Comparison of ENCODE assay signal across 1 cellular context in the genomic region with DNA sequence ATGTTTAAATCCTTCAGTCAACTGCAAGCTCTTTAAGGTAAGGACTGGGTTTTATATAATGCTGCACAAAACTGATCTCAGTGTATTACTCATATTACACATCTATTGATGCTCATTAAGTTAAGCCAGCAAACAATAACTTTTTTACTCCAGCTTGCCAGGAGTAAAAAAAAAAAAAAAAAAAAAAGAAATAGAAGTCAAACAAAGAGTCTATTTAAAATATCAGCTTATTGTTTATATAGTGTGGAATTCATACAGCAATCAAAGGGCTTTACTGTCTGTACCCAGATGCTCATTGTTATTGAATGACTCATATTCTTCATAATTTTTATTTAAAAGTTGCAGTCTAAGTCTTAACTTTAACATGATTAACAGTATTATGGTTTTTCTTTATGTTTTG.
TF ChIP-seq lines count a peak whose summit lies in the region.

No MANE protein-coding gene starts in this region.

TF ChIP-seq in HCT116, 20 proteins besides CTCF, POLR2A, EP300 and RAD21 (continued from another document):
- TF ChIP-seq SIN3A (IDR thresholded peaks at IDR 0.05; ENCODE audit: low read depth) (no peak), SRF (IDR thresholded peaks at IDR 0.05; ENCODE audit: low read depth) (no peak), EZH2 (IDR thresholded peaks at IDR 0.05) (no peak), CEBPB (IDR thresholded peaks at IDR 0.05; ENCODE audit: low read depth) (no peak), FOSL1 (IDR thresholded peaks at IDR 0.05; ENCODE audit: low read depth) (no peak), JUND (IDR thresholded peaks at IDR 0.05) (no peak), POLR2AphosphoS5 (IDR thresholded peaks at IDR 0.05; ENCODE audit: low read depth, low read length) (no peak), TCF7L2 (IDR thresholded peaks at IDR 0.05; ENCODE audit: borderline replicate concordance, extremely low read depth, insufficient read depth, insufficient read length) (no peak), ZFX (IDR thresholded peaks at IDR 0.05) (no peak), CBX3 (IDR thresholded peaks at IDR 0.05; ENCODE audit: low read depth) (no peak), SP1 (IDR thresholded peaks at IDR 0.05; ENCODE audit: low read depth) (no peak), EZH2phosphoT487 (IDR thresholded peaks at IDR 0.05; ENCODE audit: borderline replicate concordance) (no peak)
- TF ChIP-seq, protein P1, sequence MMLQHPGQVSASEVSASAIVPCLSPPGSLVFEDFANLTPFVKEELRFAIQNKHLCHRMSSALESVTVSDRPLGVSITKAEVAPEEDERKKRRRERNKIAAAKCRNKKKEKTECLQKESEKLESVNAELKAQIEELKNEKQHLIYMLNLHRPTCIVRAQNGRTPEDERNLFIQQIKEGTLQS (IDR thresholded peaks at IDR 0.05), result no peak
TF ChIP-seq in HCT116: peak in this region for 0.
